In the genomic region with DNA sequence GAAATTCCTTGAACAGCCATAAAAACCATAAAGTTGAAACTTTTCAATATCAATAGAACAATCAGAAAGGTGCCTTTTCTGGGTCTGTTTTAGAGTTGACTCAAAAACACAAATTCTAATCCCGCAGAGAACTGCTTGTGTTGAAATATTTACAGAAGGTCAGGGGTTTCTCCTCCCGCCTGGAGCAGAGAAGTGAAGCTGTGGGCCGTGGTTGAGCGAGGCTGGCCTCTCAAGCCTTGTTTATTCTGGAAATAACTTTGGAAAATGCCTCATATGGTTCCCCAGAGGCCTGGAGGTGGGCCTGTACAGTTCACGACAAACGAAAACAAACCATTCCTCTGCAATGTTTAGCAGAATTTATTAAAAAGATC, we compare ENCODE assay signal across 11 cellular contexts.
DNase-seq lines count a peak whose midpoint lies in the region; FAIRE-seq and TF ChIP-seq lines count a peak whose summit lies in the region.
"Had no signal": no experiment of that assay in that cellular context is flagged by ENCODE, and none has a peak within 500 bp of the region (broad histone marks: within the 10 kb centered on the region; RNA-seq: fewer than 3 reads in every experiment).

No MANE protein-coding gene starts in this region.

- in situ Hi-C loops in transverse colon (cut with MboI; ENCODE audit: low pct_ligation_motif_present in 1 of 4, low pct_unique_long_range_greater_than_20kb in 1 of 4, low sequenced_read_pairs in 3 of 4), result no loop called here

- no peaks in the 10 kb centered on the region for H3K27me3 ChIP-seq in transverse colon

- intact Hi-C loops in transverse colon (cut with DNase I; ENCODE audit: low total_unique reads), result no loop called here

- TF ChIP-seq EP300 in transverse colon (IDR thresholded peaks at IDR 0.05; ENCODE audit: low read depth), result no peak

- peaks cover 9 to 41% (median 25%) of the 10 kb centered on the region in 4 donors for H3K4me1 ChIP-seq in transverse colon

- H3K36me3 ChIP-seq in transverse colon, result no peaks in the 10 kb centered on the region

- no peak overlapping the region for H3K4me3 ChIP-seq in transverse colon

- TF ChIP-seq CTCF in transverse colon (IDR thresholded peaks at IDR 0.05), result no peak

- DNase-seq in M059J (ENCODE audit: low read depth) (peak; percentile 75), epidermal melanocyte (ENCODE audit: insufficient read length, low spot score) (peak; percentile 22), mucosa of gallbladder (ENCODE audit: low spot score) (peak; percentile 69), transverse colon (peak; percentile 39), D341Med (ENCODE audit: low spot score) (no peak), urothelium cell line (ENCODE audit: low spot score) (no peak), caudate nucleus (lab: John Stamatoyannopoulos, UW) (no peak)
- no peak for DNase-seq in effector CD8-positive, alpha-beta T cell (lab: John Stamatoyannopoulos, UW)
- DNase-seq: activated T-cell treated with anti-CD3 and anti-CD28 coated beads, Interleukin-2, amount 50 U/mL, for 24 hours had no signal

- no peaks in the 10 kb centered on the region for H3K9me3 ChIP-seq in transverse colon

- 54 to 87% methylated on average over 5 to 6 of the region's 6 CpGs for WGBS in transverse colon (ENCODE audit: low coverage in 1 of 2), 2 donors

- peak overlapping the region; percentile 76 to 90 (median 82) for H3K27ac ChIP-seq in transverse colon
- H3K27ac ChIP-seq in caudate nucleus (ENCODE audit: low read depth, low read length), result no peak overlapping the region

- TF ChIP-seq POLR2A in transverse colon (IDR thresholded peaks at IDR 0.05), result no peak

- no peak for FAIRE-seq in urothelium cell line (lab: Jason Lieb, UNC)
- FAIRE-seq: frontal cortex, GM12891 had no signal

Comparison
In these comparisons a context has a peak if more than half of its experiments do, and no peak if none do; other contexts are left out.
1. DNase-seq: peak in M059J (single experiment), epidermal melanocyte (single experiment), mucosa of gallbladder (single experiment) and transverse colon (single experiment); none in D341Med (single experiment), urothelium cell line (single experiment), caudate nucleus (0 of 61) and effector CD8-positive, alpha-beta T cell (single experiment).